25 cellular contexts compared by ENCODE assay signal in genomic region chr7:50418934-50419333, GRCh38.
"Had no signal": no experiment of that assay in that cellular context is flagged by ENCODE, and none has a peak within 500 bp of the region (broad histone marks: within the 10 kb centered on the region; RNA-seq: fewer than 3 reads in every experiment).

No MANE protein-coding gene starts in this region.

- ATAC-seq: left cardiac atrium; naive thymus-derived CD4-positive, alpha-beta T cell; stimulated activated memory B cell treated with anti-CD40 and anti-IgM and Interleukin-4, amounts not matched to agents 10 μg/mL and 1 μg/mL and 100 μg/mL, for 72 hours; stimulated activated naive CD8-positive, alpha-beta T cell treated with anti-CD3 and anti-CD28 coated beads, Interleukin-15, Interleukin-2, amounts not matched to agents 100 U/mL and 50 U/mL, for 24 hours had no signal

- H3K27ac ChIP-seq: esophagus squamous epithelium, left ventricle myocardium inferior, neural progenitor cell, psoas muscle, sigmoid colon, spleen, thoracic aorta, tibial nerve, upper lobe of left lung had no signal

- H3K27me3 ChIP-seq: esophagus squamous epithelium, neural progenitor cell, sigmoid colon, spleen, tibial nerve, upper lobe of left lung had no signal

- H3K36me3 Mint-ChIP-seq: naive thymus-derived CD4-positive, alpha-beta T cell; neural progenitor cell; stimulated activated memory B cell treated with anti-CD40 and anti-IgM and Interleukin-4, amounts not matched to agents 10 μg/mL and 1 μg/mL and 100 μg/mL, for 72 hours had no signal

- H3K9ac ChIP-seq: neural progenitor cell had no signal

- H3K4me1 Mint-ChIP-seq: nephron had no signal

- H3K9me3 ChIP-seq: esophagus squamous epithelium, left ventricle myocardium inferior, psoas muscle, sigmoid colon, spleen, thoracic aorta, tibial nerve, upper lobe of left lung had no signal

- H3K4me1 ChIP-seq: left ventricle myocardium inferior, psoas muscle, sigmoid colon, tibial nerve had no signal

- H2AFZ ChIP-seq: neural progenitor cell had no signal

- H3K27me3 Mint-ChIP-seq: naive thymus-derived CD4-positive, alpha-beta T cell; stimulated activated memory B cell treated with anti-CD40 and anti-IgM and Interleukin-4, amounts not matched to agents 10 μg/mL and 1 μg/mL and 100 μg/mL, for 72 hours had no signal

- H3K9me3 Mint-ChIP-seq: naive thymus-derived CD4-positive, alpha-beta T cell; nephron; neural progenitor cell; stimulated activated memory B cell treated with anti-CD40 and anti-IgM and Interleukin-4, amounts not matched to agents 10 μg/mL and 1 μg/mL and 100 μg/mL, for 72 hours had no signal

- DNase-seq: central memory CD4-positive, alpha-beta T cell; effector CD8-positive, alpha-beta T cell; erythroblast; esophagus squamous epithelium; head of caudate nucleus; left cardiac atrium; left ventricle myocardium inferior; mesenchymal stem cell; midbrain; naive thymus-derived CD4-positive, alpha-beta T cell; psoas muscle; right cardiac atrium; sigmoid colon; spleen; stimulated activated CD4-positive, alpha-beta T cell treated with anti-CD3 and anti-CD28 coated beads, Interleukin-4, amount 100 ng/mL, for 4 hours; stimulated activated naive CD8-positive, alpha-beta T cell treated with anti-CD3 and anti-CD28 coated beads, Interleukin-15, Interleukin-2, amounts not matched to agents 100 U/mL and 50 U/mL, for 24 hours; substantia nigra; upper lobe of left lung had no signal

- H3K4me3 Mint-ChIP-seq: naive thymus-derived CD4-positive, alpha-beta T cell; nephron; neural progenitor cell; stimulated activated memory B cell treated with anti-CD40 and anti-IgM and Interleukin-4, amounts not matched to agents 10 μg/mL and 1 μg/mL and 100 μg/mL, for 72 hours had no signal

- H3K4me2 ChIP-seq: neural progenitor cell had no signal

- H3K36me3 ChIP-seq: esophagus squamous epithelium, left ventricle myocardium inferior, neural progenitor cell, sigmoid colon, spleen, thoracic aorta, tibial nerve, upper lobe of left lung had no signal

- H3K27ac Mint-ChIP-seq: nephron; neural progenitor cell; stimulated activated memory B cell treated with anti-CD40 and anti-IgM and Interleukin-4, amounts not matched to agents 10 μg/mL and 1 μg/mL and 100 μg/mL, for 72 hours had no signal

- H3K4me3 ChIP-seq: esophagus squamous epithelium, left ventricle myocardium inferior, neural progenitor cell, psoas muscle, sigmoid colon, spleen, thoracic aorta, tibial nerve, upper lobe of left lung had no signal

- FAIRE-seq: colon, frontal cortex had no signal
